Comparison of ENCODE assay signal across 14 cellular contexts in the genomic region with DNA sequence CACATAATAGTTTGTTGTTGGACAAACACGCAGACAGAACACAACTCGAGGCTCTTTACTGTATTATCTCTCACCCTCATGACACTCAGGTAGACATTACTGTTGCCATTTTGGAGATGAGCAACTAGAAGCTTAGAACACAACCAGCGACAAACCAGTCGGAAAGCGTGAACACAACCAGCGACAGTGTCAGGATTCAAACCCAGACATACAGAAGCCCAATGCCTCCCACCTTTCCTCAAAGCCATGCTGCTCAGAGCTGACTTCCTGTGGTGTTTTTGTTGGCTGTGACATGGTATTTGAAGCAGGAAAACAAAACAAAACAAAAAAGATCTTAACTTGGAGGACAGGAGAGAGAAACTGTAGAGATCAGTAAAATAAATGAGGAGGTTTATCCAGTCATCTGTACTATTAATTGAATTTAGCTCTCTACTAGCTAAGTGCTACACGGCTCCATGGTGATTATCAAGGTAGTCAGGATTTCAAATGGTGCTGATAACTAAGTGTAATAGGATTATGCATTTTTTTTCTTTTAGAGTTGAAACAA.
DNase-seq lines count a peak whose midpoint lies in the region; ATAC-seq, FAIRE-seq and TF ChIP-seq lines count a peak whose summit lies in the region.
"Had no signal": no experiment of that assay in that cellular context is flagged by ENCODE, and none has a peak within 500 bp of the region (broad histone marks: within the 10 kb centered on the region; RNA-seq: fewer than 3 reads in every experiment).

No MANE protein-coding gene starts in this region.

- H3K9me3 ChIP-seq in muscle layer of colon (ENCODE audit: low read length): no peaks in the 10 kb centered on the region
- H3K9me3 ChIP-seq: right lobe of liver, testis had no signal

- no peaks in the 10 kb centered on the region for H3K27me3 ChIP-seq in muscle layer of colon (ENCODE audit: control insufficient read depth in 1 of 2, insufficient read depth in 2 of 2, low read length in 2 of 2)
- H3K27me3 ChIP-seq: right lobe of liver, testis had no signal

- intact Hi-C loops in Right ventricle myocardium superior (cut with DNase I): no loop called here
- intact Hi-C loops in left ventricle myocardium superior (cut with micrococcal nuclease): no loop called here

- no peak overlapping the region for H3K9ac ChIP-seq in muscle layer of colon (ENCODE audit: low read length)

- no peak overlapping the region for H3K4me3 ChIP-seq in muscle layer of colon (ENCODE audit: low read depth in 1 of 2, low read length in 2 of 2)
- H3K4me3 ChIP-seq: right lobe of liver, testis had no signal

- ATAC-seq in Right ventricle myocardium superior (ENCODE audit: poor library complexity) (peak; percentile 27), left ventricle myocardium superior (no peak)
- ATAC-seq: right lobe of liver had no signal

- H3K4me1 ChIP-seq in muscle layer of colon (ENCODE audit: insufficient read depth, low read length): peaks cover 80% of the 10 kb centered on the region
- H3K4me1 ChIP-seq: right lobe of liver had no signal

- DNase-seq in Right ventricle myocardium superior (no peak), left ventricle myocardium superior (no peak), dermis blood vessel endothelial cell (peak; percentile 69), MV-4-11 (lab: John Stamatoyannopoulos, UW) (no peak), ureter (ENCODE audit: low spot score) (no peak), H54 (ENCODE audit: insufficient read length, low spot score) (no peak)
- DNase-seq in stimulated activated CD4-positive, alpha-beta T cell treated with anti-CD3 and anti-CD28 coated beads, Interleukin-4, amount 100 ng/mL, for 4 hours: no peak
- DNase-seq: activated naive CD4-positive, alpha-beta T cell treated with anti-CD3 and anti-CD28 coated beads for 36 hours; cortex of kidney; DMS 273 treated with DMSO at 0.1 percent for 48 hours; NCI-H2081; right lobe of liver; testis had no signal

- TF ChIP-seq POLR2A in H54 (IDR thresholded peaks at IDR 0.05; ENCODE audit: low read depth, low read length): no peak

- peak overlapping the region; percentile 60 for H3K27ac ChIP-seq in muscle layer of colon (ENCODE audit: low read depth, low read length)
- H3K27ac ChIP-seq: right lobe of liver, testis had no signal

- FAIRE-seq in H54 (lab: Jason Lieb, UNC): no peak

- H3K36me3 ChIP-seq in muscle layer of colon (ENCODE audit: insufficient read depth, low read length): no peaks in the 10 kb centered on the region
- H3K36me3 ChIP-seq: right lobe of liver had no signal
